ENCODE assay signal across 8 cellular contexts in genomic region chr6:150142304-150142656, GRCh38. TPM values are rescaled to one million over a fixed set of nuclear protein-coding genes. Genes with fewer than 3 reads are reported as not detected.
DNase-seq lines count a peak whose midpoint lies in the region; ATAC-seq and TF ChIP-seq lines count a peak whose summit lies in the region.

No MANE protein-coding gene starts in this region.

- H3K27me3 Mint-ChIP-seq in effector memory CD8-positive, alpha-beta T cell = peaks cover 44 to 90% of the 10 kb centered on the region in 2 donors
- peaks cover 65 to 80% (median 70%) of the 10 kb centered on the region in 5 donors for H3K27me3 Mint-ChIP-seq in naive thymus-derived CD4-positive, alpha-beta T cell

- H3K4me3 ChIP-seq in NT2/D1 (ENCODE audit: insufficient read length, low read depth) = peak overlapping the region; percentile 50
- no peak overlapping the region for H3K4me3 ChIP-seq in naive thymus-derived CD4-positive, alpha-beta T cell (ENCODE audit: low read length)

- H3K36me3 Mint-ChIP-seq in effector memory CD8-positive, alpha-beta T cell (ENCODE audit: insufficient read depth) = no peaks in the 10 kb centered on the region
- no peaks in the 10 kb centered on the region for H3K36me3 Mint-ChIP-seq in naive thymus-derived CD4-positive, alpha-beta T cell

- no peak overlapping the region for H3K27ac ChIP-seq in naive thymus-derived CD4-positive, alpha-beta T cell (ENCODE audit: low read depth, low read length)

- CTCF ChIA-PET in naive thymus-derived CD4-positive, alpha-beta T cell (lab: Charles Lee) = no interaction called here

- peaks cover 64% of the 10 kb centered on the region for H3K27me3 ChIP-seq in NT2/D1 (ENCODE audit: insufficient read depth, insufficient read length)
- H3K27me3 ChIP-seq in naive thymus-derived CD4-positive, alpha-beta T cell (ENCODE audit: control insufficient read depth in 2 of 2, insufficient read depth in 2 of 2, low read length in 2 of 2) = peaks cover 3 to 7% of the 10 kb centered on the region in 2 donors

- peaks cover 3% of the 10 kb centered on the region for H3K4me1 ChIP-seq in NT2/D1 (ENCODE audit: insufficient read depth, insufficient read length)
- no peaks in the 10 kb centered on the region for H3K4me1 ChIP-seq in naive thymus-derived CD4-positive, alpha-beta T cell (ENCODE audit: control insufficient read depth in 2 of 2, insufficient read depth in 2 of 2, low read length in 2 of 2)

- intact Hi-C loops in naive thymus-derived CD4-positive, alpha-beta T cell (cut with micrococcal nuclease) = no loop called here

- in situ Hi-C loops in GM13977 (cut with MboI; ENCODE audit: low pct_unique_long_range_greater_than_20kb, low sequenced_read_pairs, unreplicated experiment) = no loop called here

- H3K9ac ChIP-seq in NT2/D1 (ENCODE audit: insufficient read length, low read depth) = no peak overlapping the region

- ATAC-seq in effector memory CD8-positive, alpha-beta T cell (replicated peaks) = no peak
- ATAC-seq in naive thymus-derived CD4-positive, alpha-beta T cell = peak; percentile 22
- ATAC-seq in HG02763 (IDR thresholded peaks at IDR 0.05; ENCODE audit: unreplicated experiment) (no peak), GM21717 (IDR thresholded peaks at IDR 0.05; ENCODE audit: unreplicated experiment) (no peak)

- H3K27ac Mint-ChIP-seq in effector memory CD8-positive, alpha-beta T cell = peak overlapping the region in 1 of 2 donors; percentile 20
- no peak overlapping the region for H3K27ac Mint-ChIP-seq in naive thymus-derived CD4-positive, alpha-beta T cell

- no peak for TF ChIP-seq CTCF in GM13977 (IDR thresholded peaks at IDR 0.05; ENCODE audit: extremely low read depth, insufficient read depth, missing control alignments)

- H3K9me3 ChIP-seq in NT2/D1 (ENCODE audit: insufficient read depth, low read length) = no peaks in the 10 kb centered on the region
- no peaks in the 10 kb centered on the region for H3K9me3 ChIP-seq in naive thymus-derived CD4-positive, alpha-beta T cell (ENCODE audit: control insufficient read depth in 2 of 3, low read length in 3 of 3)

- peak; percentile 65 for DNase-seq in EH (ENCODE audit: low read depth)
- no peak for DNase-seq in NT2/D1 (ENCODE audit: low read depth, low spot score)
- no peak for DNase-seq in effector memory CD8-positive, alpha-beta T cell
- DNase-seq in naive thymus-derived CD4-positive, alpha-beta T cell = no peak
- no peak for DNase-seq in GM13977 (ENCODE audit: low spot score)
- DNase-seq in NCI-H524 treated with DMSO at 0.1 percent for 48 hours (lab: John Stamatoyannopoulos, UW) = no peak

- peak overlapping the region; percentile 67 to 75 for H3K4me3 Mint-ChIP-seq in effector memory CD8-positive, alpha-beta T cell
- peak overlapping the region in 9 of 10 donors; percentile 25 to 69 (median 53) for H3K4me3 Mint-ChIP-seq in naive thymus-derived CD4-positive, alpha-beta T cell

- peaks cover 0 to 3% of the 10 kb centered on the region in 2 donors for H3K9me3 Mint-ChIP-seq in effector memory CD8-positive, alpha-beta T cell
- H3K9me3 Mint-ChIP-seq in naive thymus-derived CD4-positive, alpha-beta T cell = peaks cover 0 to 6% (median 0%) of the 10 kb centered on the region in 11 donors

- H3K36me3 ChIP-seq in NT2/D1 (ENCODE audit: insufficient read depth, insufficient read length, low read length) = no peaks in the 10 kb centered on the region
- H3K36me3 ChIP-seq in naive thymus-derived CD4-positive, alpha-beta T cell (ENCODE audit: control insufficient read depth in 2 of 3, insufficient read depth in 3 of 3, low read length in 3 of 3) = no peaks in the 10 kb centered on the region

- peaks cover 11 to 13% of the 10 kb centered on the region in 2 donors for H3K4me1 Mint-ChIP-seq in effector memory CD8-positive, alpha-beta T cell (ENCODE audit: low read depth in 2 of 2)
- H3K4me1 Mint-ChIP-seq in naive thymus-derived CD4-positive, alpha-beta T cell = peaks cover 6 to 16% (median 14%) of the 10 kb centered on the region in 7 donors

- POLR2A ChIA-PET in naive thymus-derived CD4-positive, alpha-beta T cell (lab: Charles Lee) = no interaction called here

RNA-seq across cellular contexts. Expression of gene PPP1R14C, which starts 0.6 kb away (rescaled TPM):
- total RNA-seq in naive thymus-derived CD4-positive, alpha-beta T cell = not detected
- not detected for polyA plus RNA-seq in naive thymus-derived CD4-positive, alpha-beta T cell
